In the genomic region with DNA sequence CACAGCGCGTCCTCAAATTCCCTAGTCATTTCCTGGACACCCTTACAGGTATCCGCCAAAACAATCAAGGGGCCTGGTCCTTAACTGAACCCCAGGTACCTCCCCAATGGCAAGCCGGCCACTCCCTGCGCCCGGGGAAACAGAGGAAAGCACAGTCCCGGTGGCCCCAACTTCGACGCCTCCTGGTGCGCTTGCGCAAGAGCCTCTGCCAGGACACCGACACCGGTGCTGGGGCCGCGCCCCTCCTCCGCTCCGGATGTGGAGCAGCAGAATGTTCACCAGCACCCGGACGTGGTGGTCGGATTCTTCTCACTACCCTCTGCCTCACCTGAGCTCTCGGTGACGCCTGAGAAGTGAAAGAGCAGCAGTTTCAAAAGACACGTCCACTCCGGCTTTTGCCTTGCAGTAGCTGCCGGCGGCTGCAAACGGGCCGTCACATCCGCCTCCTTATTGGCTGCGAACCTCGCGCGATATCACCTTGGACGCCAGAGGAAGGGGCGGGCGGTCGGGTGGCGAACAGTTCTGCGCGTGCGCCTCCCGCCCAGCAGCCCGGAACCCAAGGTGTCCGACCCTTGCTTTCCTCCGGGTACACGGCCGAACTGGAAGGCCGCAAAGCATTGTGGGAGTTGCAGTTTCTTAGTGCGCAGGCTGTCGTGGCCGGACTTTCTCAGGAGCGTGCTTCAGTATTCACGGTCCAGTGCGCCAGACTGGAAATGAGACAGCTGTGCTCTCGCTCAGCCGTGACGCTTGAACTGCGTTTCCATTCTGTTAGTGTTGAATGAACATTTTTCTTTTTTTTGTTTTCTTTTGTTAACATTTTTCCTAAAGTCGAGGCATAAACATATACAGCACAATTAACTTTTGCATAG, we compare ENCODE assay signal across 8 cellular contexts. TPM values are rescaled to one million over a fixed set of nuclear protein-coding genes. Genes with fewer than 3 reads are reported as not detected.
DNase-seq lines count a peak whose midpoint lies in the region; ATAC-seq, FAIRE-seq and TF ChIP-seq lines count a peak whose summit lies in the region.

A gene with protein sequence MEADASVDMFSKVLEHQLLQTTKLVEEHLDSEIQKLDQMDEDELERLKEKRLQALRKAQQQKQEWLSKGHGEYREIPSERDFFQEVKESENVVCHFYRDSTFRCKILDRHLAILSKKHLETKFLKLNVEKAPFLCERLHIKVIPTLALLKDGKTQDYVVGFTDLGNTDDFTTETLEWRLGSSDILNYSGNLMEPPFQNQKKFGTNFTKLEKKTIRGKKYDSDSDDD (minus strand): TSS at position 423 of the 869 bp plus-strand sequence. CDS start 3,123 bp downstream, outside the sequence.

- H2AFZ ChIP-seq in H1 (ENCODE audit: low read length): peak within 1 kb of the TSS; percentile 91

- no peak within 1 kb of the TSS for H3K27ac Mint-ChIP-seq in memory B cell

- no peaks in the 10 kb centered on the region for H3K9me3 ChIP-seq in H1 (ENCODE audit: insufficient read depth in 2 of 2, low read depth in 1 of 2, low read length in 1 of 2)

- H3K4me3 Mint-ChIP-seq in memory B cell: no peak within 1 kb of the TSS

- TF ChIP-seq EP300 in H1 (IDR thresholded peaks at IDR 0.05; ENCODE audit: borderline replicate concordance in 1 of 2, low read depth in 2 of 2, low read length in 2 of 2): no peak

- H2AK5ac ChIP-seq in H1 (ENCODE audit: low read depth, low read length): no peak within 1 kb of the TSS

- no peak within 1 kb of the TSS for H3K14ac ChIP-seq in H1 (ENCODE audit: insufficient read length)

- peak; percentile 62 to 91 for TF ChIP-seq POLR2A in H1 (IDR thresholded peaks at IDR 0.05; ENCODE audit: control extremely low read depth in 1 of 2, low read depth in 2 of 2, low read length in 2 of 2)

- 0 out of 4 replicates have a peak, but pooled peaks of 1 of the 2 experiments have one; percentile 1 for TF ChIP-seq RAD21 in H1 (IDR thresholded peaks at IDR 0.05 in 1 of 2, conservative IDR thresholded peaks at IDR 0.05 in 1 of 2; ENCODE audit: low read depth in 2 of 2, low read length in 2 of 2)

- 1% methylated on average over 59 of the region's 59 CpGs; no CpG with 5 or more reads in 1 of the 2 experiments for WGBS in H1 (ENCODE audit: extremely low coverage in 1 of 2, insufficient coverage in 1 of 2, insufficient read length in 1 of 2, insufficient replicate concordance in 2 of 2, low coverage in 1 of 2, low lambda C conversion rate in 2 of 2, missing lambda C conversion rate in 1 of 2), 2 experiments

- no peak for TF ChIP-seq CTCF in H1 (IDR thresholded peaks at IDR 0.05; ENCODE audit: control extremely low read depth in 1 of 3, insufficient read depth in 1 of 3, low read depth in 1 of 3, low read length in 3 of 3)

- H4K91ac ChIP-seq in H1 (replicated peaks; ENCODE audit: insufficient read length, low read length): peak within 1 kb of the TSS; percentile 85

- H3K27me3 ChIP-seq in H1 (replicated peaks in 1 of 4; ENCODE audit: control insufficient read depth in 3 of 4, extremely low read depth in 1 of 4, insufficient read depth in 3 of 4, low read length in 3 of 4): no peaks in the 10 kb centered on the region

- no peak within 1 kb of the TSS for H2BK20ac ChIP-seq in H1 (ENCODE audit: low read length)

- H3K9me3 Mint-ChIP-seq in memory B cell: no peaks in the 10 kb centered on the region

- peaks cover 2% of the 10 kb centered on the region for H3K36me3 Mint-ChIP-seq in memory B cell

- H3K4ac ChIP-seq in H1 (replicated peaks; ENCODE audit: insufficient read length, low read depth, low read length): no peak within 1 kb of the TSS

- ATAC-seq in GM21360 (IDR thresholded peaks at IDR 0.05; ENCODE audit: unreplicated experiment) (peak; percentile 71), memory B cell (ENCODE audit: low read depth) (peak; percentile 75)

- no peak within 1 kb of the TSS for H2BK120ac ChIP-seq in H1 (replicated peaks; ENCODE audit: low read depth, low read length)

- H3K79me2 ChIP-seq in H1 (ENCODE audit: control insufficient read depth in 1 of 2, insufficient read depth in 2 of 2, low read length in 2 of 2): peaks cover 24 to 68% of the 10 kb centered on the region in 2 experiments

- H3K4me3 ChIP-seq in H1 (ENCODE audit: extremely low read depth in 1 of 4, insufficient read depth in 2 of 4, low read depth in 3 of 4, low read length in 4 of 4): peak within 1 kb of the TSS; percentile 77 to 96 (median 87)

- 0 out of 2 replicates have a peak within 1 kb of the TSS, but pooled peaks have one; percentile 98 for H2BK15ac ChIP-seq in H1 (ENCODE audit: low read length)

- FAIRE-seq in H1 (lab: Jason Lieb, UNC): no peak

- DNase-seq in COLO829 (ENCODE audit: low spot score) (peak; percentile 99), HT-29 (ENCODE audit: low spot score) (peak; percentile 99), H1 (ENCODE audit: low read depth in 1 of 2, low spot score in 2 of 2) (peak; percentile 95), memory B cell (ENCODE audit: low spot score in 2 of 2) (peak; percentile 92 to 99)
- peak; percentile 97 for DNase-seq in NK-92 treated with Interleukin-12 subunit alpha and Interleukin-12 subunit beta, amount 100 ng/mL, for 24 hours (lab: John Stamatoyannopoulos, UW)
- peak; percentile 96 for DNase-seq in activated CD8-positive, alpha-beta memory T cell treated with anti-CD3 and anti-CD28 coated beads for 24 hours
- peak; percentile 91 for DNase-seq in stimulated activated CD8-positive, alpha-beta memory T cell treated with anti-CD3 and anti-CD28 coated beads, Interleukin-12 subunit alpha, Interleukin-12 subunit beta, amount 100 ng/mL, for 24 hours (ENCODE audit: extremely low read depth)

- peak within 1 kb of the TSS; percentile 90; the same call in 1 of the 2 replicates for H4K8ac ChIP-seq in H1 (ENCODE audit: extremely low read depth, insufficient read depth, low read length)

- CTCF ChIA-PET in H1 (lab: Charles Lee; ENCODE audit: partially characterized antibody): interaction anchor here (0.7 to 3.2 kb wide), 17 partner anchors 11 to 925 kb away, joined by 3 to 9 read pairs (median 4); a partner anchor contains a TSS

- peak within 1 kb of the TSS; percentile 71 to 80 for H3K4me2 ChIP-seq in H1 (ENCODE audit: insufficient read depth in 1 of 2, low read depth in 2 of 2, low read length in 2 of 2)

- peak within 1 kb of the TSS; percentile 87 for H3K56ac ChIP-seq in H1 (replicated peaks; ENCODE audit: insufficient read length, low read depth, low read length)

- peaks cover 3% of the 10 kb centered on the region; the same call in 1 of the 2 replicates for H3K79me1 ChIP-seq in H1 (ENCODE audit: low read depth, low read length)

- POLR2A ChIA-PET in H1 (lab: Charles Lee; ENCODE audit: partially characterized antibody): interaction anchor here (1.1 to 3.2 kb wide), 5 partner anchors 10 to 180 kb away, joined by 3 to 19 read pairs (median 3); a partner anchor contains a TSS

- peak within 1 kb of the TSS; percentile 97 for H2BK5ac ChIP-seq in H1 (ENCODE audit: low read depth, low read length)

- H3K18ac ChIP-seq in H1 (ENCODE audit: extremely low read depth, low read length): peak within 1 kb of the TSS; percentile 95

- H4K5ac ChIP-seq in H1 (ENCODE audit: insufficient read length, low read depth, low read length): peak within 1 kb of the TSS; percentile 95

- peak within 1 kb of the TSS; percentile 88 for H3K27ac ChIP-seq in H1 (ENCODE audit: low read depth, low read length)

- peaks cover 5 to 18% (median 13%) of the 10 kb centered on the region in 4 experiments; a peak in 6 of 8 replicates for H3K36me3 ChIP-seq in H1 (ENCODE audit: control insufficient read depth in 2 of 4, insufficient read depth in 4 of 4, low read length in 3 of 4)

- H3K23me2 ChIP-seq in H1 (ENCODE audit: low read depth, low read length): peaks cover 11% of the 10 kb centered on the region

- H3K9ac ChIP-seq in H1 (replicated peaks in 1 of 4; ENCODE audit: extremely low read depth in 1 of 4, low read depth in 3 of 4, low read length in 3 of 4): peak within 1 kb of the TSS; percentile 70 to 93 (median 89)

- peaks cover 0 to 4% (median 0%) of the 10 kb centered on the region in 4 experiments; a peak in 1 of 7 replicates for H3K4me1 ChIP-seq in H1 (replicated peaks in 1 of 4; ENCODE audit: control insufficient read depth in 3 of 4, insufficient read depth in 4 of 4, low read length in 3 of 4)

- H4K20me1 ChIP-seq in H1 (replicated peaks in 1 of 2; ENCODE audit: control insufficient read depth in 1 of 2, insufficient read depth in 2 of 2, low read length in 2 of 2): peaks cover 2 to 5% of the 10 kb centered on the region in 2 experiments

- H3K4me1 Mint-ChIP-seq in memory B cell: peaks cover 6% of the 10 kb centered on the region

- H2BK12ac ChIP-seq in H1 (ENCODE audit: low read depth, low read length): no peak within 1 kb of the TSS

- H3K23ac ChIP-seq in H1 (ENCODE audit: insufficient read length): no peak within 1 kb of the TSS

- H3K27me3 Mint-ChIP-seq in memory B cell: no peaks in the 10 kb centered on the region

TF ChIP-seq in H1, 55 proteins besides CTCF, POLR2A, EP300 and RAD21 (continues in another document):
- no peak for TF ChIP-seq KDM5A (IDR thresholded peaks at IDR 0.05; ENCODE audit: low read length)
- TF ChIP-seq GTF2F1 (IDR thresholded peaks at IDR 0.05; ENCODE audit: borderline replicate concordance, low read depth, low read length): no peak
- peak; percentile 88 for TF ChIP-seq CHD2 (IDR thresholded peaks at IDR 0.05; ENCODE audit: low read length)
- TF ChIP-seq GABPA (IDR thresholded peaks at IDR 0.05; ENCODE audit: borderline replicate concordance, insufficient read depth, low read length): peak; percentile 89; the same call in 1 of the 2 replicates
- TF ChIP-seq RBBP5 (IDR thresholded peaks at IDR 0.05; ENCODE audit: borderline replicate concordance, low read depth, low read length): peak; percentile 72; the same call in 1 of the 2 replicates
- no peak for TF ChIP-seq HDAC2 (IDR thresholded peaks at IDR 0.05; ENCODE audit: borderline replicate concordance in 1 of 2, low read depth in 2 of 2, low read length in 2 of 2)
- no peak for TF ChIP-seq CHD1 (IDR thresholded peaks at IDR 0.05; ENCODE audit: low read depth, low read length)
- TF ChIP-seq BRCA1 (IDR thresholded peaks at IDR 0.05; ENCODE audit: low read depth, low read length): no peak
- peak; percentile 75 for TF ChIP-seq SP4 (IDR thresholded peaks at IDR 0.05; ENCODE audit: low read length)
- TF ChIP-seq SP1 (IDR thresholded peaks at IDR 0.05; ENCODE audit: low read depth, low read length): peak; percentile 44; the same call in 1 of the 2 replicates
- peak; percentile 86 for TF ChIP-seq POLR2AphosphoS5 (IDR thresholded peaks at IDR 0.05; ENCODE audit: low read depth, low read length)

RNA-seq across cellular contexts. Expression of the gene that starts here (rescaled TPM):
- total RNA-seq in HT-29 (2014; rRNA removed; shearing (Covaris generic)): 22.4 and 22.8 TPM in 2 replicates
- 33.0 and 35.6 TPM in 2 replicates for total RNA-seq in H1 (2021; fragmentation: NEBNext Ultra II Directional; extraction: Animal tissue kit (Norgen Biotek cat#: 25700))
- 9.5 and 12.9 TPM in 2 replicates for polyA plus RNA-seq in H1 (2011; rRNA removed)
- 19.9 TPM for polyA plus RNA-seq in H1 (2011; cell fraction: cytosol; rRNA removed)
- polyA plus RNA-seq in H1 (2011; cell fraction: nucleus; rRNA removed): 6.4 TPM
- 19.5 to 42.0 TPM (median 23.5 TPM) in 4 replicates for polyA plus RNA-seq in H1 (2012, experiment 1 of 2)
- 12.6 TPM for polyA plus RNA-seq in H1 (2012, experiment 2 of 2)
- 29.2 TPM for polyA plus RNA-seq in H1 (2013, experiment 1 of 2)
- 28.4 TPM for polyA plus RNA-seq in H1 (2013, experiment 2 of 2)
- 21.5 and 22.2 TPM in 2 replicates for polyA minus RNA-seq in H1 (2011; rRNA and poly(A)+ RNA removed)
- 9.2 TPM for polyA minus RNA-seq in H1 (2011; cell fraction: cytosol; rRNA and poly(A)+ RNA removed)
- 19.6 TPM for polyA minus RNA-seq in H1 (2011; cell fraction: nucleus; rRNA and poly(A)+ RNA removed)

Comparison
In these comparisons a context has a peak if more than half of its experiments do, and no peak if none do; other contexts are left out.
1. Peak in every context shown above with its lines: DNase-seq, ATAC-seq, H3K4me3 ChIP-seq and H3K27ac ChIP-seq.